In genomic region chr12:3049176-3049575, GRCh38 we compare ENCODE assay signal across 23 cellular contexts.
"Had no signal": no experiment of that assay in that cellular context is flagged by ENCODE, and none has a peak within 500 bp of the region (broad histone marks: within the 10 kb centered on the region; RNA-seq: fewer than 3 reads in every experiment).

No MANE protein-coding gene starts in this region.

- H3K27ac Mint-ChIP-seq: activated CD4-positive, alpha-beta T cell treated with anti-CD3 and anti-CD28 coated beads, Interleukin-2, amount 10 ng/mL, durations not matched to agents 7 days and 5 days; activated CD8-positive, alpha-beta T cell treated with anti-CD3 and anti-CD28 coated beads for 36 hours; activated T-helper 17 cell treated with anti-CD3 and anti-CD28 coated beads, Interleukin-2, amount 50 U/mL, for 72 hours; mesothelial cell of epicardium; natural killer cell; progenitor cell of endocrine pancreas; stimulated activated effector memory CD8-positive, alpha-beta T cell treated with anti-CD3 and anti-CD28 coated beads, Interleukin-12 subunit alpha, Interleukin-12 subunit beta, amount 100 ng/mL, for 72 hours had no signal

- H2AFZ ChIP-seq: hepatocyte had no signal

- H3K36me3 ChIP-seq: gastroesophageal sphincter, stomach, tibial artery, upper lobe of right lung had no signal

- H3K4me1 Mint-ChIP-seq: activated CD4-positive, alpha-beta T cell treated with anti-CD3 and anti-CD28 coated beads, Interleukin-2, amount 10 ng/mL, durations not matched to agents 7 days and 5 days; activated T-helper 17 cell treated with anti-CD3 and anti-CD28 coated beads, Interleukin-2, amount 50 U/mL, for 72 hours; natural killer cell had no signal

- H3K27ac ChIP-seq: gastroesophageal sphincter, hepatocyte, stomach, tibial artery, upper lobe of right lung had no signal

- H3K79me2 ChIP-seq: hepatocyte had no signal

- DNase-seq: activated CD4-positive, alpha-beta T cell treated with anti-CD3 and anti-CD28 coated beads for 1 hour; activated CD4-positive, alpha-beta T cell treated with anti-CD3 and anti-CD28 coated beads, Interleukin-2, amount 10 ng/mL, durations not matched to agents 7 days and 5 days; activated CD8-positive, alpha-beta T cell treated with anti-CD3 and anti-CD28 coated beads for 36 hours; activated gamma-delta T cell treated with Interleukin-2 at 50 U/mL for 16 hours; activated naive CD4-positive, alpha-beta T cell treated with anti-CD3 and anti-CD28 coated beads, Interleukin-2, amount 50 U/mL, for 16 hours; activated T-cell treated with anti-CD3 and anti-CD28 coated beads, Interleukin-2, amount 50 U/mL, for 4 hours; amniotic stem cell; central memory CD4-positive, alpha-beta T cell; islet precursor cell; left ventricle myocardium superior; natural killer cell; retina; stimulated activated CD4-positive, alpha-beta T cell treated with anti-CD3 and anti-CD28 coated beads, Interleukin-4, amount 100 ng/mL, for 24 hours; stomach; T-helper 2 cell; tibial artery; upper lobe of right lung had no signal

- H3K9me3 ChIP-seq: gastroesophageal sphincter, stomach, tibial artery, upper lobe of right lung had no signal

- H3K4me3 ChIP-seq: gastroesophageal sphincter, hepatocyte, stomach, tibial artery, upper lobe of right lung had no signal

- H3K36me3 Mint-ChIP-seq: mesothelial cell of epicardium; natural killer cell; stimulated activated effector memory CD8-positive, alpha-beta T cell treated with anti-CD3 and anti-CD28 coated beads, Interleukin-12 subunit alpha, Interleukin-12 subunit beta, amount 100 ng/mL, for 72 hours had no signal

- H3K4me3 Mint-ChIP-seq: activated CD4-positive, alpha-beta T cell treated with anti-CD3 and anti-CD28 coated beads, Interleukin-2, amount 10 ng/mL, durations not matched to agents 7 days and 5 days; activated CD8-positive, alpha-beta T cell treated with anti-CD3 and anti-CD28 coated beads for 36 hours; activated T-cell treated with anti-CD3 and anti-CD28 coated beads, Interleukin-2, amount 50 U/mL, for 4 hours; activated T-helper 17 cell treated with anti-CD3 and anti-CD28 coated beads, Interleukin-2, amount 50 U/mL, for 72 hours; mesothelial cell of epicardium; natural killer cell; stimulated activated effector memory CD8-positive, alpha-beta T cell treated with anti-CD3 and anti-CD28 coated beads, Interleukin-12 subunit alpha, Interleukin-12 subunit beta, amount 100 ng/mL, for 72 hours had no signal

- H3K4me1 ChIP-seq: gastroesophageal sphincter, tibial artery had no signal

- H3K4me2 ChIP-seq: hepatocyte had no signal

- H3K9me3 Mint-ChIP-seq: activated CD4-positive, alpha-beta T cell treated with anti-CD3 and anti-CD28 coated beads, Interleukin-2, amount 10 ng/mL, durations not matched to agents 7 days and 5 days; activated CD8-positive, alpha-beta T cell treated with anti-CD3 and anti-CD28 coated beads for 36 hours; activated T-cell treated with anti-CD3 and anti-CD28 coated beads, Interleukin-2, amount 50 U/mL, for 4 hours; activated T-helper 17 cell treated with anti-CD3 and anti-CD28 coated beads, Interleukin-2, amount 50 U/mL, for 72 hours; mesothelial cell of epicardium; natural killer cell; stimulated activated effector memory CD8-positive, alpha-beta T cell treated with anti-CD3 and anti-CD28 coated beads, Interleukin-12 subunit alpha, Interleukin-12 subunit beta, amount 100 ng/mL, for 72 hours had no signal

- H3K27me3 ChIP-seq: gastroesophageal sphincter, hepatocyte, tibial artery, upper lobe of right lung had no signal

- ATAC-seq: activated CD8-positive, alpha-beta T cell treated with anti-CD3 and anti-CD28 coated beads for 36 hours; activated T-cell treated with anti-CD3 and anti-CD28 coated beads, Interleukin-2, amount 50 U/mL, for 4 hours; activated T-helper 17 cell treated with anti-CD3 and anti-CD28 coated beads, Interleukin-2, amount 50 U/mL, for 72 hours; gastroesophageal sphincter; left ventricle myocardium superior; natural killer cell; upper lobe of right lung had no signal
